Comparison of ENCODE assay signal across 7 cellular contexts in genomic region chr1:206635983-206636354, GRCh38. TPM values are rescaled to one million over a fixed set of nuclear protein-coding genes. Genes with fewer than 3 reads are reported as not detected.
DNase-seq lines count a peak whose midpoint lies in the region; ATAC-seq and TF ChIP-seq lines count a peak whose summit lies in the region.

No MANE protein-coding gene starts in this region.

- H3K27ac Mint-ChIP-seq in mesothelial cell of epicardium, result peak overlapping the region; percentile 34

- intact Hi-C loops in breast epithelium (cut with DNase I; ENCODE audit: low total_unique reads), result no loop called here

- H3K4me3 Mint-ChIP-seq in mesothelial cell of epicardium, result peak overlapping the region; percentile 71

- no peak for DNase-seq in MG63
- DNase-seq in breast epithelium (ENCODE audit: low spot score in 2 of 2), result no peak
- DNase-seq in mesothelial cell of epicardium (ENCODE audit: low spot score in 2 of 2, unreplicated experiment in 2 of 2), result no peak
- DNase-seq in T-helper 9 cell, result no peak

- H3K9me3 Mint-ChIP-seq in mesothelial cell of epicardium, result no peaks in the 10 kb centered on the region

- peak overlapping the region; percentile 90 to 92 for H3K27ac ChIP-seq in breast epithelium

- no peaks in the 10 kb centered on the region for H3K9me3 ChIP-seq in MG63
- no peaks in the 10 kb centered on the region for H3K9me3 ChIP-seq in breast epithelium

- peak; percentile 26 for ATAC-seq in GM19395 (IDR thresholded peaks at IDR 0.05; ENCODE audit: unreplicated experiment)
- ATAC-seq in HG02610 (IDR thresholded peaks at IDR 0.05; ENCODE audit: unreplicated experiment), result no peak
- no peak for ATAC-seq in HG03457 (IDR thresholded peaks at IDR 0.05; ENCODE audit: unreplicated experiment)

- H3K27me3 ChIP-seq in MG63 (no peaks in the 10 kb centered on the region), breast epithelium (no peaks in the 10 kb centered on the region)

- H3K36me3 ChIP-seq in MG63, result peaks cover 7% of the 10 kb centered on the region
- no peaks in the 10 kb centered on the region for H3K36me3 ChIP-seq in breast epithelium

- H3K4me3 ChIP-seq in MG63, result peak overlapping the region; percentile 87
- peak overlapping the region; percentile 84 to 90 (median 85) for H3K4me3 ChIP-seq in breast epithelium

- TF ChIP-seq CTCF in breast epithelium (IDR thresholded peaks at IDR 0.05), result no peak
- no peak for TF ChIP-seq CTCF in mesothelial cell of epicardium (IDR thresholded peaks at IDR 0.05; ENCODE audit: unreplicated experiment)

- peaks cover 3 to 4% of the 10 kb centered on the region in 2 donors for H3K4me1 ChIP-seq in breast epithelium

- H3K4me1 Mint-ChIP-seq in mesothelial cell of epicardium, result peaks cover 33% of the 10 kb centered on the region

- no peak for TF ChIP-seq POLR2A in breast epithelium (IDR thresholded peaks at IDR 0.05)

- peaks cover 37% of the 10 kb centered on the region for H3K27me3 Mint-ChIP-seq in mesothelial cell of epicardium (ENCODE audit: low read depth)

- H3K36me3 Mint-ChIP-seq in mesothelial cell of epicardium, result no peaks in the 10 kb centered on the region

RNA-seq across cellular contexts. Expression of gene DYRK3, which starts 0.6 kb away (rescaled TPM):
- 19.3 and 20.2 TPM in 2 replicates for total RNA-seq in MG63 (2014; rRNA removed; shearing (Covaris generic); ENCODE audit: low replicate concordance)
- total RNA-seq in breast epithelium (10 to 100 TPM in 2 of 3 donors, 1 to 10 TPM in 1; 7.8 to 39.4 (median 14.1) TPM), mesothelial cell of epicardium (3.3 to 4.6 TPM (median 4.1 TPM) in 3 replicates)

RNA-seq across cellular contexts. Expression of gene EIF2D, which starts 23.7 kb away (rescaled TPM):
- total RNA-seq in MG63 (2014; rRNA removed; shearing (Covaris generic); ENCODE audit: low replicate concordance), result 72.1 and 75.8 TPM in 2 replicates
- 10 to 100 TPM; 55.4 to 70.1 (median 68.6) TPM for total RNA-seq in breast epithelium
- 49.6 to 53.3 TPM (median 52.3 TPM) in 3 replicates for total RNA-seq in mesothelial cell of epicardium

RNA-seq across cellular contexts. Expression of gene MAPKAPK2, which starts 48.7 kb away (rescaled TPM):
- 28.1 and 32.3 TPM in 2 replicates for total RNA-seq in MG63 (2014; rRNA removed; shearing (Covaris generic); ENCODE audit: low replicate concordance)
- 10 to 100 TPM; 47.4 to 69.2 (median 67.2) TPM for total RNA-seq in breast epithelium
- total RNA-seq in mesothelial cell of epicardium, result 59.0 to 60.2 TPM (median 59.1 TPM) in 3 replicates
